ENCODE assay signal across 1 cellular context in the genomic region with DNA sequence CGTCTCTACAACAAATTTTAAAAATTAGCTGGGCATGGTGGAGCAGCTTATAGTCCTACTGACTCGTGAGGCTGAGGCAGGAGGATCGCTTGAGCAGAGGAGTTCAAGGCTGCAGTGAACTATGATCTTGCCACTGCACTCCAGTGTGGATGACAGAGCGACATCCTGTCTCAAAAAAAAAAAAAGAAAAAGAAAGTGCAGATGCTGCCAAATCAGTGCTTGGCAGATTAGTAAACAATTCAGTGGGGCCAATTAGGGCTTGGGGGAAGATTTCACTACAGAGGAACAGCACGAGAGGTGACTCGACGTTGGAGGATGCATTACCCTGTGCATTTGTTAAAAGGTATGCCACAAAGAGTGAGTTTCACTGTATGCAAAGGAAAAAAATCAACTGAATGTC.
A peak's percentile ranks its signal among the peaks of the same experiment; 100 is the strongest.
TF ChIP-seq lines count a peak whose summit lies in the region.

No MANE protein-coding gene starts in this region.

TF ChIP-seq in K562, 482 proteins besides CTCF, POLR2A, EP300 and RAD21:
- 0 out of 2 replicates have a peak, but pooled peaks have one; percentile 2 for TF ChIP-seq MTF1 (CRISPR knock-in tag; IDR thresholded peaks at IDR 0.05; ENCODE audit: borderline replicate concordance)
- TF ChIP-seq KDM1A (IDR thresholded peaks at IDR 0.05) = peak; percentile 11 to 41; a peak in 2 of 4 replicates
- no peak for TF ChIP-seq HDAC3 (IDR thresholded peaks at IDR 0.05; ENCODE audit: borderline replicate concordance, partially characterized antibody)
- peak in 1 of 2 experiments; percentile 30; a peak in 1 of 4 replicates for TF ChIP-seq HDAC1 (IDR thresholded peaks at IDR 0.05)
